Comparison of ENCODE assay signal across 1 cellular context in genomic region chr13:39515231-39515630, GRCh38.
TF ChIP-seq lines count a peak whose summit lies in the region.

No MANE protein-coding gene starts in this region.

TF ChIP-seq in GM23338, 12 proteins besides CTCF, POLR2A, EP300 and RAD21 (continued from another document):
- TF ChIP-seq ZNF462 (CRISPR knock-in tag; IDR thresholded peaks at IDR 0.05) (no peak), EZH2 (IDR thresholded peaks at IDR 0.05; ENCODE audit: low read depth, unreplicated experiment) (no peak), POLR2AphosphoS5 (IDR thresholded peaks at IDR 0.05; ENCODE audit: low read depth) (no peak), JUNB (IDR thresholded peaks at IDR 0.05; ENCODE audit: unreplicated experiment) (no peak), NANOG (IDR thresholded peaks at IDR 0.05; ENCODE audit: borderline replicate concordance) (no peak), REST (IDR thresholded peaks at IDR 0.05; ENCODE audit: unreplicated experiment) (no peak), STAT1 (IDR thresholded peaks at IDR 0.05; ENCODE audit: unreplicated experiment) (no peak), ETS1 (IDR thresholded peaks at IDR 0.05) (no peak)
